ENCODE assay signal across 1 cellular context in genomic region chr1:3746784-3747521, GRCh38.
A peak's percentile ranks its signal among the peaks of the same experiment; 100 is the strongest.
TF ChIP-seq lines count a peak whose summit lies in the region.

No MANE protein-coding gene starts in this region.

TF ChIP-seq in HepG2, 621 proteins besides CTCF, POLR2A, EP300 and RAD21 (continued from another document):
- TF ChIP-seq MXD3 (CRISPR knock-in tag; IDR thresholded peaks at IDR 0.05) (peak; percentile 37; the same call in 1 of the 2 replicates), ATF4 (CRISPR knock-in tag; IDR thresholded peaks at IDR 0.05) (no peak), ZSCAN31 (CRISPR knock-in tag; IDR thresholded peaks at IDR 0.05; ENCODE audit: low read depth) (peak; percentile 17; the same call in 1 of the 2 replicates), FOSL1 (CRISPR knock-in tag; IDR thresholded peaks at IDR 0.05; ENCODE audit: borderline replicate concordance) (no peak), ZNF24 (IDR thresholded peaks at IDR 0.05) (no peak), ZBTB40 (IDR thresholded peaks at IDR 0.05) (peak; percentile 37; the same call in 1 of the 2 replicates), ZBTB40 (CRISPR knock-in tag; IDR thresholded peaks at IDR 0.05) (no peak), NFE2L2 (IDR thresholded peaks at IDR 0.05; ENCODE audit: low read length) (no peak), NFYB (CRISPR knock-in tag; IDR thresholded peaks at IDR 0.05) (no peak), ZNF790 (CRISPR knock-in tag; IDR thresholded peaks at IDR 0.05; ENCODE audit: borderline replicate concordance) (no peak), HOXA3 (CRISPR knock-in tag; IDR thresholded peaks at IDR 0.05) (peak; percentile 31; the same call in 1 of the 2 replicates), ZFP41 (CRISPR knock-in tag; IDR thresholded peaks at IDR 0.05; ENCODE audit: borderline replicate concordance) (no peak), MTA3 (CRISPR knock-in tag; IDR thresholded peaks at IDR 0.05) (no peak), HNRNPK (IDR thresholded peaks at IDR 0.05; ENCODE audit: low read depth, low read length, poor library complexity, severe bottlenecking) (peak; percentile 22), KLF9 (CRISPR knock-in tag; IDR thresholded peaks at IDR 0.05; ENCODE audit: low read depth) (no peak), ZNF160 (CRISPR knock-in tag; IDR thresholded peaks at IDR 0.05) (no peak), SIN3B (IDR thresholded peaks at IDR 0.05; ENCODE audit: low read length) (peak; percentile 67; the same call in 1 of the 2 replicates), GPN1 (CRISPR knock-in tag; IDR thresholded peaks at IDR 0.05; ENCODE audit: borderline replicate concordance) (no peak), ZNF780A (CRISPR knock-in tag; IDR thresholded peaks at IDR 0.05) (no peak), ZNF34 (CRISPR knock-in tag; IDR thresholded peaks at IDR 0.05; ENCODE audit: borderline replicate concordance) (no peak), ZNF431 (CRISPR knock-in tag; IDR thresholded peaks at IDR 0.05; ENCODE audit: borderline replicate concordance, low read depth) (no peak), ZNF501 (CRISPR knock-in tag; IDR thresholded peaks at IDR 0.05) (no peak; the same call in 1 of the 2 replicates), MAFF (IDR thresholded peaks at IDR 0.05; ENCODE audit: low read depth, low read length) (no peak), GATA4 (IDR thresholded peaks at IDR 0.05; ENCODE audit: borderline replicate concordance, low read depth) (no peak), UBTF (CRISPR knock-in tag; IDR thresholded peaks at IDR 0.05) (peak; percentile 74), ZIK1 (CRISPR knock-in tag; IDR thresholded peaks at IDR 0.05; ENCODE audit: borderline replicate concordance, low read depth) (no peak), ZNF350 (CRISPR knock-in tag; IDR thresholded peaks at IDR 0.05; ENCODE audit: borderline replicate concordance, low read depth) (no peak), ATF5 (CRISPR knock-in tag; IDR thresholded peaks at IDR 0.05; ENCODE audit: low read depth) (no peak), ZNF724P (CRISPR knock-in tag; IDR thresholded peaks at IDR 0.05; ENCODE audit: borderline replicate concordance) (no peak), ZNF737 (CRISPR knock-in tag; IDR thresholded peaks at IDR 0.05; ENCODE audit: borderline replicate concordance) (no peak), ZMAT3 (CRISPR knock-in tag; conservative IDR thresholded peaks at IDR 0.05) (no peak), SMARCE1 (IDR thresholded peaks at IDR 0.05; ENCODE audit: borderline replicate concordance) (no peak), MAF1 (CRISPR knock-in tag; IDR thresholded peaks at IDR 0.05; ENCODE audit: borderline replicate concordance) (no peak), ZNF605 (CRISPR knock-in tag; IDR thresholded peaks at IDR 0.05) (no peak)
TF ChIP-seq in HepG2: peak in this region for 79.
